ENCODE assay signal across 9 cellular contexts in genomic region chr9:35909274-35909673, GRCh38. TPM values are rescaled to one million over a fixed set of nuclear protein-coding genes. Genes with fewer than 3 reads are reported as not detected.
DNase-seq lines count a peak whose midpoint lies in the region; ATAC-seq and TF ChIP-seq lines count a peak whose summit lies in the region.
"Had no signal": no experiment of that assay in that cellular context is flagged by ENCODE, and none has a peak within 500 bp of the region (broad histone marks: within the 10 kb centered on the region; RNA-seq: fewer than 3 reads in every experiment).

TSS of gene SPAAR (plus strand) at chr9:35909490. CDS start at chr9:35910464, 974 bp downstream.

- intact Hi-C loops in right cardiac atrium (cut with DNase I) = loop anchor here in 2 of 4 donors (5.0 to 10.0 kb wide), 2 partner anchors 38 to 116 kb away; no protein-coding TSS in a partner anchor

- WGBS in right cardiac atrium = 57% methylated on average over 11 of the region's 11 CpGs

- H3K27ac ChIP-seq in right cardiac atrium (ENCODE audit: low read length) (peak within 1 kb of the TSS; percentile 97), skeletal muscle tissue (ENCODE audit: low read depth, low read length) (peak within 1 kb of the TSS; percentile 88)

- peaks cover 42% of the 10 kb centered on the region for H3K4me1 Mint-ChIP-seq in activated CD8-positive, alpha-beta T cell treated with anti-CD3 and anti-CD28 coated beads, Interleukin-2, amount 10 ng/mL, durations not matched to agents 7 days and 5 days (ENCODE audit: low read depth)

- no peaks in the 10 kb centered on the region for H3K36me3 Mint-ChIP-seq in activated CD8-positive, alpha-beta T cell treated with anti-CD3 and anti-CD28 coated beads, Interleukin-2, amount 10 ng/mL, durations not matched to agents 7 days and 5 days (ENCODE audit: low read depth)

- CTCF ChIA-PET in activated CD8-positive, alpha-beta T cell treated with anti-CD3 and anti-CD28 coated beads, Interleukin-2, amount 10 ng/mL, durations not matched to agents 7 days and 5 days (lab: Charles Lee) = interaction anchor here (1.1 to 1.3 kb wide), 3 partner anchors 18 to 213 kb away, joined by 3 read pairs; no protein-coding TSS in a partner anchor
- CTCF ChIA-PET in HEK293T (lab: Yijun Ruan, JAX) = no interaction called here

- H3K27me3 ChIP-seq in right cardiac atrium (ENCODE audit: control insufficient read depth, insufficient read depth) (no peaks in the 10 kb centered on the region), skeletal muscle tissue (ENCODE audit: control insufficient read depth in 3 of 3, insufficient read depth in 3 of 3, low read length in 3 of 3) (no peaks in the 10 kb centered on the region)

- H3K4me1 ChIP-seq in ES-I3 (ENCODE audit: insufficient read depth, low read length) (peaks cover 51% of the 10 kb centered on the region), right cardiac atrium (ENCODE audit: control insufficient read depth, insufficient read depth, low read length) (peaks cover 34% of the 10 kb centered on the region), skeletal muscle tissue (ENCODE audit: control insufficient read depth in 3 of 3, insufficient read depth in 3 of 3, low read length in 3 of 3) (peaks cover 62 to 72% (median 68%) of the 10 kb centered on the region in 3 donors)

- ATAC-seq in activated CD8-positive, alpha-beta T cell treated with anti-CD3 and anti-CD28 coated beads, Interleukin-2, amount 10 ng/mL, durations not matched to agents 7 days and 5 days = no peak
- no peak for ATAC-seq in right cardiac atrium

- DNase-seq in activated CD8-positive, alpha-beta T cell treated with anti-CD3 and anti-CD28 coated beads, Interleukin-2, amount 10 ng/mL, durations not matched to agents 7 days and 5 days = no peak
- peak; percentile 39 to 76 (median 74) for DNase-seq in right cardiac atrium
- DNase-seq in HEK293T (ENCODE audit: extremely low spot score) = no peak
- no peak for DNase-seq in Ammon's horn (ENCODE audit: low spot score)
- no peak for DNase-seq in cerebellar cortex (ENCODE audit: low spot score)
- DNase-seq in central memory CD4-positive, alpha-beta T cell = no peak
- DNase-seq: foreskin fibroblast had no signal

- peak within 1 kb of the TSS; percentile 92 for H3K27ac Mint-ChIP-seq in activated CD8-positive, alpha-beta T cell treated with anti-CD3 and anti-CD28 coated beads, Interleukin-2, amount 10 ng/mL, durations not matched to agents 7 days and 5 days

- POLR2A ChIA-PET in activated CD8-positive, alpha-beta T cell treated with anti-CD3 and anti-CD28 coated beads, Interleukin-2, amount 10 ng/mL, durations not matched to agents 7 days and 5 days (lab: Charles Lee) = no interaction called here
- POLR2A ChIA-PET in HEK293T (lab: Yijun Ruan, JAX) = no interaction called here

- H3K9me3 ChIP-seq in ES-I3 (ENCODE audit: control insufficient read depth, insufficient read depth, low read length) (no peaks in the 10 kb centered on the region), right cardiac atrium (ENCODE audit: control insufficient read depth, low read length) (no peaks in the 10 kb centered on the region), skeletal muscle tissue (ENCODE audit: control insufficient read depth in 3 of 3, low read length in 3 of 3) (no peaks in the 10 kb centered on the region)

- no peaks in the 10 kb centered on the region for H3K36me3 ChIP-seq in ES-I3 (ENCODE audit: insufficient read depth, low read length)
- H3K36me3 ChIP-seq in skeletal muscle tissue (ENCODE audit: control insufficient read depth in 3 of 3, insufficient read depth in 3 of 3, low read length in 3 of 3) = peaks cover 0 to 2% (median 0%) of the 10 kb centered on the region in 3 donors

- H3K9ac ChIP-seq in ES-I3 (ENCODE audit: low read depth, low read length) (peak within 1 kb of the TSS; percentile 6; the same call in 1 of the 2 replicates), skeletal muscle tissue (ENCODE audit: low read depth in 1 of 3, low read length in 3 of 3) (peak within 1 kb of the TSS; percentile 32 to 62 (median 40))

- no peaks in the 10 kb centered on the region for H3K9me3 Mint-ChIP-seq in activated CD8-positive, alpha-beta T cell treated with anti-CD3 and anti-CD28 coated beads, Interleukin-2, amount 10 ng/mL, durations not matched to agents 7 days and 5 days (ENCODE audit: insufficient read depth)

- no peak within 1 kb of the TSS for H3K4me3 Mint-ChIP-seq in activated CD8-positive, alpha-beta T cell treated with anti-CD3 and anti-CD28 coated beads, Interleukin-2, amount 10 ng/mL, durations not matched to agents 7 days and 5 days

- no peaks in the 10 kb centered on the region for H3K27me3 Mint-ChIP-seq in activated CD8-positive, alpha-beta T cell treated with anti-CD3 and anti-CD28 coated beads, Interleukin-2, amount 10 ng/mL, durations not matched to agents 7 days and 5 days (ENCODE audit: low read depth)

- H3K4me3 ChIP-seq in right cardiac atrium (ENCODE audit: low read length) (peak within 1 kb of the TSS; percentile 36), skeletal muscle tissue (ENCODE audit: low read length in 3 of 3) (peak within 1 kb of the TSS; percentile 4 to 63 (median 48))

TF ChIP-seq in HEK293T, 16 proteins besides CTCF, POLR2A, EP300 and RAD21:
- no peak for TF ChIP-seq L3MBTL2 (conservative IDR thresholded peaks at IDR 0.05)
- TF ChIP-seq SP1 (IDR thresholded peaks at IDR 0.05) = no peak
- TF ChIP-seq TARDBP (IDR thresholded peaks at IDR 0.05) = no peak
- TF ChIP-seq LEF1 (IDR thresholded peaks at IDR 0.05; ENCODE audit: borderline replicate concordance) = no peak
- no peak for TF ChIP-seq PKNOX1 (IDR thresholded peaks at IDR 0.05)
- no peak for TF ChIP-seq HDGF (IDR thresholded peaks at IDR 0.05; ENCODE audit: borderline replicate concordance)
- TF ChIP-seq FOXM1 (IDR thresholded peaks at IDR 0.05; ENCODE audit: borderline replicate concordance) = no peak
- no peak for TF ChIP-seq NFRKB (IDR thresholded peaks at IDR 0.05)
- no peak for TF ChIP-seq SUZ12 (IDR thresholded peaks at IDR 0.05)
- no peak for TF ChIP-seq FOXK2 (IDR thresholded peaks at IDR 0.05)
- no peak for TF ChIP-seq ZNF384 (IDR thresholded peaks at IDR 0.05)
- no peak for TF ChIP-seq ELF4 (IDR thresholded peaks at IDR 0.05)
- TF ChIP-seq FOXA1 (IDR thresholded peaks at IDR 0.05) = no peak
- no peak for TF ChIP-seq ARNT (IDR thresholded peaks at IDR 0.05)
- TF ChIP-seq BHLHE40 (IDR thresholded peaks at IDR 0.05; ENCODE audit: borderline replicate concordance) = no peak
- no peak for TF ChIP-seq CTBP1 (IDR thresholded peaks at IDR 0.05; ENCODE audit: borderline replicate concordance)

RNA-seq across cellular contexts. Expression of gene SPAAR, which starts in this region (rescaled TPM):
- total RNA-seq in activated CD8-positive, alpha-beta T cell treated with anti-CD3 and anti-CD28 coated beads, Interleukin-2, amount 10 ng/mL, durations not matched to agents 7 days and 5 days = not detected
- 1 to 10 TPM; 3.7 to 8.0 (median 5.8) TPM for total RNA-seq in right cardiac atrium
- polyA plus RNA-seq in right cardiac atrium = 8.7 TPM
- 1.0 TPM for total RNA-seq in skeletal muscle tissue

Comparison
In these comparisons a context has a peak if more than half of its experiments do, and no peak if none do; other contexts are left out.
1. DNase-seq: peak in right cardiac atrium (3 of 3); none in activated CD8-positive, alpha-beta T cell treated with anti-CD3 and anti-CD28 coated beads, Interleukin-2, amount 10 ng/mL, durations not matched to agents 7 days and 5 days (single experiment), HEK293T (single experiment), Ammon's horn (single experiment), cerebellar cortex (single experiment) and central memory CD4-positive, alpha-beta T cell (single experiment).